ENCODE assay signal across 8 cellular contexts in the genomic region with DNA sequence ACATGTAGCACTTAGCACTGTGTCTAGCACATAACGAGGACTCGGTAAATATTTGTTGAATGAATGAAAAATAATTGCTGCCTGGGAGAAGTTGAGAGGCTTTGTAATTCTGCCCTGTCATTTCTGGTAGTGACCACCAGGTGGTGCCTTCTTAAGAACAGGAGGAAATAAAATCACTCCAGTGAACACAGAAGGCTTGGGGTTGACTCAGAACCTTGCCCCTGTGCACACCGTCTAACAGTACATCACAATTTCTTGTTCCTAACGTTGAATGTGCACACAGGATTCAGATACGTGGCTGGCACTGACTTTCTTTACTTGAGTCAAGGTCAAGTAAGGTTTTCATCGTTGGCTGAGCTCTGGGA.
DNase-seq lines count a peak whose midpoint lies in the region; ATAC-seq and TF ChIP-seq lines count a peak whose summit lies in the region.

No MANE protein-coding gene starts in this region.

- H3K27ac ChIP-seq in cardiac muscle cell = no peak overlapping the region

- H3K4me3 Mint-ChIP-seq in activated CD4-positive, alpha-beta T cell treated with anti-CD3 and anti-CD28 coated beads for 36 hours = no peak overlapping the region
- no peak overlapping the region for H3K4me3 Mint-ChIP-seq in activated CD8-positive, alpha-beta memory T cell treated with anti-CD3 and anti-CD28 coated beads, Interleukin-2, amount 10 ng/mL, durations not matched to agents 7 days and 5 days

- H3K36me3 Mint-ChIP-seq in activated CD4-positive, alpha-beta T cell treated with anti-CD3 and anti-CD28 coated beads for 36 hours (ENCODE audit: low read depth) = no peaks in the 10 kb centered on the region
- H3K36me3 Mint-ChIP-seq in activated CD8-positive, alpha-beta memory T cell treated with anti-CD3 and anti-CD28 coated beads, Interleukin-2, amount 10 ng/mL, durations not matched to agents 7 days and 5 days = no peaks in the 10 kb centered on the region

- no peaks in the 10 kb centered on the region for H3K36me3 ChIP-seq in cardiac muscle cell

- peak; percentile 22 for TF ChIP-seq CTCF in cardiac muscle cell (IDR thresholded peaks at IDR 0.05; ENCODE audit: low read depth, low read length)

- CTCF ChIA-PET in activated CD4-positive, alpha-beta T cell treated with anti-CD3 and anti-CD28 coated beads for 36 hours (lab: Charles Lee) = interaction anchor here (0.7 to 2.7 kb wide), 12 partner anchors 14 to 397 kb away, joined by 3 to 8 read pairs (median 4); partner anchors contain the start of gene RGS6
- CTCF ChIA-PET in activated CD8-positive, alpha-beta memory T cell treated with anti-CD3 and anti-CD28 coated beads, Interleukin-2, amount 10 ng/mL, durations not matched to agents 7 days and 5 days (lab: Charles Lee) = interaction anchor here (1.1 to 4.0 kb wide), 7 partner anchors 15 to 415 kb away, joined by 3 to 37 read pairs (median 4); no protein-coding TSS in a partner anchor

- H3K4me1 Mint-ChIP-seq in activated CD4-positive, alpha-beta T cell treated with anti-CD3 and anti-CD28 coated beads for 36 hours = peaks cover 8% of the 10 kb centered on the region
- H3K4me1 Mint-ChIP-seq in activated CD8-positive, alpha-beta memory T cell treated with anti-CD3 and anti-CD28 coated beads, Interleukin-2, amount 10 ng/mL, durations not matched to agents 7 days and 5 days = peaks cover 13% of the 10 kb centered on the region

- H3K27me3 ChIP-seq in cardiac muscle cell = no peaks in the 10 kb centered on the region

- H3K27me3 Mint-ChIP-seq in activated CD4-positive, alpha-beta T cell treated with anti-CD3 and anti-CD28 coated beads for 36 hours = peaks cover 17% of the 10 kb centered on the region
- H3K27me3 Mint-ChIP-seq in activated CD8-positive, alpha-beta memory T cell treated with anti-CD3 and anti-CD28 coated beads, Interleukin-2, amount 10 ng/mL, durations not matched to agents 7 days and 5 days = peaks cover 59% of the 10 kb centered on the region

- ATAC-seq in activated CD4-positive, alpha-beta T cell treated with anti-CD3 and anti-CD28 coated beads for 36 hours = peak; percentile 93
- peak; percentile 94 for ATAC-seq in activated CD8-positive, alpha-beta memory T cell treated with anti-CD3 and anti-CD28 coated beads, Interleukin-2, amount 10 ng/mL, durations not matched to agents 7 days and 5 days
- ATAC-seq in GM19328 (IDR thresholded peaks at IDR 0.05; ENCODE audit: unreplicated experiment) = no peak

- no peaks in the 10 kb centered on the region for H3K9me3 ChIP-seq in cardiac muscle cell (ENCODE audit: low read depth)

- H3K9me3 Mint-ChIP-seq in activated CD4-positive, alpha-beta T cell treated with anti-CD3 and anti-CD28 coated beads for 36 hours (ENCODE audit: low read depth) = no peaks in the 10 kb centered on the region
- H3K9me3 Mint-ChIP-seq in activated CD8-positive, alpha-beta memory T cell treated with anti-CD3 and anti-CD28 coated beads, Interleukin-2, amount 10 ng/mL, durations not matched to agents 7 days and 5 days (ENCODE audit: low read depth) = no peaks in the 10 kb centered on the region

- POLR2A ChIA-PET in activated CD4-positive, alpha-beta T cell treated with anti-CD3 and anti-CD28 coated beads for 36 hours (lab: Charles Lee) = no interaction called here

- no peak overlapping the region for H3K27ac Mint-ChIP-seq in activated CD4-positive, alpha-beta T cell treated with anti-CD3 and anti-CD28 coated beads for 36 hours
- H3K27ac Mint-ChIP-seq in activated CD8-positive, alpha-beta memory T cell treated with anti-CD3 and anti-CD28 coated beads, Interleukin-2, amount 10 ng/mL, durations not matched to agents 7 days and 5 days = no peak overlapping the region

- intact Hi-C loops in activated CD4-positive, alpha-beta T cell treated with anti-CD3 and anti-CD28 coated beads for 36 hours (cut with DNase I, micrococcal nuclease) = loop anchor here (1.0 to 10.0 kb wide), 3 partner anchors 269 to 396 kb away; no protein-coding TSS in a partner anchor

- no peaks in the 10 kb centered on the region for H3K4me1 ChIP-seq in cardiac muscle cell (ENCODE audit: low read depth)

- H3K4me3 ChIP-seq in cardiac muscle cell = no peak overlapping the region

- DNase-seq in activated CD4-positive, alpha-beta T cell treated with anti-CD3 and anti-CD28 coated beads for 36 hours = peak; percentile 64
- no peak for DNase-seq in activated CD4-positive, alpha-beta T cell treated with anti-CD3 and anti-CD28 coated beads for 1 hour
- peak; percentile 81 for DNase-seq in NCI-H510A treated with DMSO at 0.1 percent for 48 hours (lab: John Stamatoyannopoulos, UW)
- DNase-seq in activated CD8-positive, alpha-beta memory T cell treated with anti-CD3 and anti-CD28 coated beads, Interleukin-2, amount 10 ng/mL, durations not matched to agents 7 days and 5 days = peak; percentile 72
- peak; percentile 25 to 62 for DNase-seq in cardiac muscle cell (ENCODE audit: low read depth in 1 of 2, low spot score in 1 of 2)
- DNase-seq in stimulated activated CD4-positive, alpha-beta T cell treated with anti-CD3 and anti-CD28 coated beads, Interleukin-12 subunit alpha, Interleukin-12 subunit beta, amount 100 ng/mL, for 4 hours = peak; percentile 4
- DNase-seq in DMS79 (lab: John Stamatoyannopoulos, UW) = no peak

Comparison
In these comparisons a context has a peak if more than half of its experiments do, and no peak if none do; other contexts are left out.
1. DNase-seq: peak in activated CD4-positive, alpha-beta T cell treated with anti-CD3 and anti-CD28 coated beads for 36 hours (single experiment), NCI-H510A treated with DMSO at 0.1 percent for 48 hours (single experiment), activated CD8-positive, alpha-beta memory T cell treated with anti-CD3 and anti-CD28 coated beads, Interleukin-2, amount 10 ng/mL, durations not matched to agents 7 days and 5 days (single experiment), cardiac muscle cell (2 of 2) and stimulated activated CD4-positive, alpha-beta T cell treated with anti-CD3 and anti-CD28 coated beads, Interleukin-12 subunit alpha, Interleukin-12 subunit beta, amount 100 ng/mL, for 4 hours (single experiment); none in activated CD4-positive, alpha-beta T cell treated with anti-CD3 and anti-CD28 coated beads for 1 hour (single experiment) and DMS79 (single experiment).